Comparison of ENCODE assay signal across 12 cellular contexts in genomic region chr16:70745536-70746025, GRCh38. TPM values are rescaled to one million over a fixed set of nuclear protein-coding genes. Genes with fewer than 3 reads are reported as not detected.
DNase-seq lines count a peak whose midpoint lies in the region; ATAC-seq and TF ChIP-seq lines count a peak whose summit lies in the region.
"Had no signal": no experiment of that assay in that cellular context is flagged by ENCODE, and none has a peak within 500 bp of the region (broad histone marks: within the 10 kb centered on the region; RNA-seq: fewer than 3 reads in every experiment).

No MANE protein-coding gene starts in this region.

- H3K27me3 ChIP-seq in adrenal gland: no peaks in the 10 kb centered on the region
- no peaks in the 10 kb centered on the region for H3K27me3 ChIP-seq in muscle layer of colon (ENCODE audit: control insufficient read depth in 1 of 2, insufficient read depth in 2 of 2, low read length in 2 of 2)
- H3K27me3 ChIP-seq in tibial nerve: no peaks in the 10 kb centered on the region

- no peak overlapping the region for H3K4me3 ChIP-seq in adrenal gland
- H3K4me3 ChIP-seq in muscle layer of colon (ENCODE audit: low read depth in 1 of 2, low read length in 2 of 2): no peak overlapping the region
- no peak overlapping the region for H3K4me3 ChIP-seq in tibial nerve
- H3K4me3 ChIP-seq: left ventricle myocardium inferior had no signal

- TF ChIP-seq EP300 in tibial nerve (IDR thresholded peaks at IDR 0.05): no peak

- no peak for TF ChIP-seq POLR2A in adrenal gland (IDR thresholded peaks at IDR 0.05)
- TF ChIP-seq POLR2A in tibial nerve (IDR thresholded peaks at IDR 0.05): no peak

- H3K27ac ChIP-seq in adrenal gland (peak overlapping the region in 3 of 5 donors; percentile 81 to 94 (median 91)), muscle layer of colon (ENCODE audit: low read depth, low read length) (peak overlapping the region; percentile 91), tibial nerve (peak overlapping the region in 3 of 4 donors; percentile 58 to 83 (median 82))

- no peaks in the 10 kb centered on the region for H3K9me3 ChIP-seq in adrenal gland (replicated peaks in 1 of 3)
- H3K9me3 ChIP-seq in muscle layer of colon (ENCODE audit: low read length): no peaks in the 10 kb centered on the region
- H3K9me3 ChIP-seq in tibial nerve: no peaks in the 10 kb centered on the region
- H3K9me3 ChIP-seq: left ventricle myocardium inferior had no signal

- peaks cover 35% of the 10 kb centered on the region for H3K4me1 Mint-ChIP-seq in T-helper 1 cell treated with Interleukin-12 subunit alpha and Interleukin-12 subunit beta and Interleukin-4 antibody, amounts not matched to agents 30 μg/mL and 1 μg/mL, for 36 hours (ENCODE audit: low read depth)

- no peak for ATAC-seq in HG03039 (IDR thresholded peaks at IDR 0.05; ENCODE audit: unreplicated experiment)

- H3K27ac Mint-ChIP-seq in T-helper 1 cell treated with Interleukin-12 subunit alpha and Interleukin-12 subunit beta and Interleukin-4 antibody, amounts not matched to agents 30 μg/mL and 1 μg/mL, for 36 hours: peak overlapping the region; percentile 43

- peaks cover 28 to 55% of the 10 kb centered on the region in 2 donors for H3K4me1 ChIP-seq in adrenal gland (replicated peaks in 1 of 2)
- H3K4me1 ChIP-seq in muscle layer of colon (ENCODE audit: insufficient read depth, low read length): peaks cover 38% of the 10 kb centered on the region
- peaks cover 0 to 62% (median 35%) of the 10 kb centered on the region in 4 donors for H3K4me1 ChIP-seq in tibial nerve

- TF ChIP-seq CTCF in adrenal gland (IDR thresholded peaks at IDR 0.05) (no peak), tibial nerve (IDR thresholded peaks at IDR 0.05) (no peak)

- no peaks in the 10 kb centered on the region for H3K36me3 ChIP-seq in adrenal gland (replicated peaks in 1 of 2)
- H3K36me3 ChIP-seq in muscle layer of colon (ENCODE audit: insufficient read depth, low read length): no peaks in the 10 kb centered on the region
- peaks cover 0 to 43% (median 0%) of the 10 kb centered on the region in 3 donors for H3K36me3 ChIP-seq in tibial nerve

- no peak overlapping the region for H3K4me3 Mint-ChIP-seq in T-helper 1 cell treated with Interleukin-12 subunit alpha and Interleukin-12 subunit beta and Interleukin-4 antibody, amounts not matched to agents 30 μg/mL and 1 μg/mL, for 36 hours

- no peaks in the 10 kb centered on the region for H3K27me3 Mint-ChIP-seq in T-helper 1 cell treated with Interleukin-12 subunit alpha and Interleukin-12 subunit beta and Interleukin-4 antibody, amounts not matched to agents 30 μg/mL and 1 μg/mL, for 36 hours (ENCODE audit: low read depth)
- H3K27me3 Mint-ChIP-seq: progenitor cell of endocrine pancreas had no signal

- intact Hi-C loops in adrenal gland (cut with DNase I): no loop called here

- WGBS in adrenal gland, 4 donors: 58 to 82% (median 73%) methylated on average over 5 to 6 of the region's 6 CpGs
- 77 to 83% methylated on average over 6 of the region's 6 CpGs for WGBS in tibial nerve, 2 donors

- peaks cover 15% of the 10 kb centered on the region for H3K36me3 Mint-ChIP-seq in T-helper 1 cell treated with Interleukin-12 subunit alpha and Interleukin-12 subunit beta and Interleukin-4 antibody, amounts not matched to agents 30 μg/mL and 1 μg/mL, for 36 hours (ENCODE audit: low read depth)

- no peak overlapping the region for H3K9ac ChIP-seq in muscle layer of colon (ENCODE audit: low read length)

- no peaks in the 10 kb centered on the region for H3K9me3 Mint-ChIP-seq in T-helper 1 cell treated with Interleukin-12 subunit alpha and Interleukin-12 subunit beta and Interleukin-4 antibody, amounts not matched to agents 30 μg/mL and 1 μg/mL, for 36 hours

- DNase-seq in T-helper 1 cell: no peak
- DNase-seq in adrenal gland: no peak
- no peak for DNase-seq in tibial nerve (ENCODE audit: low spot score in 2 of 2)
- no peak for DNase-seq in HuH-7.5 (ENCODE audit: low spot score)
- no peak for DNase-seq in stimulated activated CD4-positive, alpha-beta T cell treated with anti-CD3 and anti-CD28 coated beads, Interleukin-1b, Interleukin-23, amount 100 ng/mL, for 48 hours
- DNase-seq: cortex of kidney, NCI-H1694 treated with DMSO at 0.1 percent for 48 hours had no signal

RNA-seq across cellular contexts. Expression of gene VAC14, which starts 55.4 kb away (rescaled TPM):
- total RNA-seq in adrenal gland (10 to 100 TPM; 31.0 to 74.8 (median 50.1) TPM), tibial nerve (10 to 100 TPM; 25.7 to 49.5 (median 40.4) TPM)
- polyA plus RNA-seq in adrenal gland: 10 to 100 TPM; 24.6 to 74.3 (median 66.2) TPM

RNA-seq across cellular contexts. Expression of gene MTSS2, which starts 59.7 kb away (rescaled TPM):
- total RNA-seq in adrenal gland (100 to 1,000 TPM in 1 of 8 donors, 10 to 100 TPM in 7; 60.1 to 127 (median 76.2) TPM), tibial nerve (10 to 100 TPM; 24.1 to 40.6 (median 35.4) TPM)
- 100 to 1,000 TPM in 1 of 3 donors, 10 to 100 TPM in 2; 32.4 to 145 (median 39.2) TPM for polyA plus RNA-seq in adrenal gland
